8 cellular contexts compared by ENCODE assay signal in the genomic region with DNA sequence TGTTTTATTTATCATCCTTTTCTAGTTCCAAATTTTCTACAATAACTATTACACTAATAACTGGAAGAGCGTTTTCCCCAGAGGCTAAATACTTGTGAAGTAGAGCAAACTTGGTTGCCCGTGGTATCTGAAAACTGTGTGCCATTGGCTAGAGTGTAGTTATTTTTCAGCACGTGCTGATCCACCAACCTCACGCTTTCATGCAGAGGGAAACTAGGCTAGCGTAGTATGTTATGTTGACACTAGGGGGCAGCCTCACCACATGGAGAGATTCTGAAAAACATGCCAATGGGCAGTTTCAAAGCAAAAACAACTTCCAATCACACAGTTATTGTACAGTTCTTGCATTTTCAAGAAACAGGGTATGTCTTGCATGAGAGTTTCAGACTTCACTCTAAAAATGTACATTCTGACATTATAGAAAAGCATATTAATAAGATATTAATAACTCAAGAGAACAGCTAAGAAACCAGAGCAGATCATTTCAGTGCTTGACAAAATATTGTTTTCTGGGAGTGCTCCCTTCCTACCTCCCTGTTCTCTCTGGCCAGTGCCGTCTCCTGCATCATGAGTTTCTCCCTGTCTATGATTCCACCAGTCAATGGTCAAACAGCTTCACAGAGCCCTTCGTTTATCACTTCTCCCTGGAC. TPM values are rescaled to one million over a fixed set of nuclear protein-coding genes. Genes with fewer than 3 reads are reported as not detected.
A peak's percentile ranks its signal among the peaks of the same experiment; 100 is the strongest.
DNase-seq lines count a peak whose midpoint lies in the region; ATAC-seq and TF ChIP-seq lines count a peak whose summit lies in the region.

No MANE protein-coding gene starts in this region.

- H3K9me3 ChIP-seq in esophagus muscularis mucosa = no peaks in the 10 kb centered on the region

- intact Hi-C loops in esophagus muscularis mucosa (cut with DNase I) (loop anchor here (5.0 to 10.0 kb wide), 2 partner anchors 67 to 125 kb away; partner anchors contain the start of genes APPL1 and IL17RD), natural killer cell (cut with micrococcal nuclease) (no loop called here)

- H3K4me3 ChIP-seq in GM06990 (replicated peaks; ENCODE audit: low read depth, low read length) = no peak overlapping the region
- H3K4me3 ChIP-seq in HL-60 (replicated peaks; ENCODE audit: insufficient read depth, low read length) = no peak overlapping the region
- no peak overlapping the region for H3K4me3 ChIP-seq in esophagus muscularis mucosa

- no peak overlapping the region for H3K27ac ChIP-seq in HL-60 (replicated peaks)
- H3K27ac ChIP-seq in esophagus muscularis mucosa (replicated peaks in 1 of 4) = no peak overlapping the region

- no peak overlapping the region for H3K4me3 Mint-ChIP-seq in natural killer cell

- H3K27me3 ChIP-seq in GM06990 (replicated peaks; ENCODE audit: control insufficient read depth, insufficient read depth, low read length) (peaks cover 1% of the 10 kb centered on the region; the same call in 1 of the 2 replicates), HL-60 (ENCODE audit: insufficient read depth, poor library complexity, severe bottlenecking) (no peaks in the 10 kb centered on the region), esophagus muscularis mucosa (no peaks in the 10 kb centered on the region)

- DNase-seq in GM06990 (ENCODE audit: extremely low read depth, insufficient read length) (no peak), HL-60 (ENCODE audit: low read depth in 1 of 2, low spot score in 1 of 2) (peak; percentile 38 to 72), OCI-M1 (lab: John Stamatoyannopoulos, UW) (peak; percentile 85), esophagus muscularis mucosa (ENCODE audit: extremely low spot score) (no peak), natural killer cell (peak; percentile 31), superior temporal gyrus (ENCODE audit: extremely low spot score) (peak; percentile 96)
- peak; percentile 48 for DNase-seq in activated CD8-positive, alpha-beta memory T cell treated with anti-CD3 and anti-CD28 coated beads, Interleukin-2, amount 50 U/mL, for 4 hours

- H3K4me1 ChIP-seq in esophagus muscularis mucosa = peaks cover 0 to 5% (median 0%) of the 10 kb centered on the region in 4 donors

- no peaks in the 10 kb centered on the region for H3K36me3 ChIP-seq in GM06990 (ENCODE audit: control insufficient read depth, insufficient read depth, low read length)
- peaks cover 0 to 34% (median 20%) of the 10 kb centered on the region in 4 donors for H3K36me3 ChIP-seq in esophagus muscularis mucosa

- no peak overlapping the region for H3K27ac Mint-ChIP-seq in natural killer cell

- TF ChIP-seq POLR2A in esophagus muscularis mucosa (IDR thresholded peaks at IDR 0.05; ENCODE audit: low read depth) (no peak), GM18505 (IDR thresholded peaks at IDR 0.05; ENCODE audit: borderline replicate concordance, extremely low read depth, insufficient read depth, insufficient read length) (no peak)

- H3K36me3 Mint-ChIP-seq in natural killer cell = no peaks in the 10 kb centered on the region

- H3K9me3 Mint-ChIP-seq in natural killer cell = no peaks in the 10 kb centered on the region

- no peaks in the 10 kb centered on the region for H3K4me1 Mint-ChIP-seq in natural killer cell

- TF ChIP-seq EP300 in esophagus muscularis mucosa (IDR thresholded peaks at IDR 0.05) = no peak

- TF ChIP-seq CTCF in GM06990 (IDR thresholded peaks at IDR 0.05; ENCODE audit: insufficient read depth, low read length, poor library complexity, severe bottlenecking) = peak; percentile 86
- peak; percentile 87 for TF ChIP-seq CTCF in HL-60 (IDR thresholded peaks at IDR 0.05; ENCODE audit: insufficient read depth, low read length)
- TF ChIP-seq CTCF in esophagus muscularis mucosa (IDR thresholded peaks at IDR 0.05) = peak in 2 of 3 experiments; percentile 85 to 86
- TF ChIP-seq CTCF in natural killer cell (IDR thresholded peaks at IDR 0.05) = peak; percentile 86

- H3K27me3 Mint-ChIP-seq in natural killer cell (ENCODE audit: low read depth in 2 of 2) = peaks cover 0 to 4% of the 10 kb centered on the region in 2 donors

- ATAC-seq in natural killer cell (peak; percentile 78 to 95 (median 83)), GM18505 (IDR thresholded peaks at IDR 0.05; ENCODE audit: unreplicated experiment) (no peak)

- WGBS in esophagus muscularis mucosa = 12% methylated on average over 7 of the region's 7 CpGs

RNA-seq across cellular contexts. Expression of gene SPATA12, which starts 39.7 kb away (rescaled TPM):
- total RNA-seq in esophagus muscularis mucosa = under 1 TPM in 1 of 4 donors, not detected in 3; 0.13 TPM
- total RNA-seq in natural killer cell = not detected

Comparison
In these comparisons a context has a peak if more than half of its experiments do, and no peak if none do; other contexts are left out.
1. DNase-seq: peak in HL-60 (2 of 2), OCI-M1 (single experiment), activated CD8-positive, alpha-beta memory T cell treated with anti-CD3 and anti-CD28 coated beads, Interleukin-2, amount 50 U/mL, for 4 hours (single experiment), natural killer cell (single experiment) and superior temporal gyrus (single experiment); none in GM06990 (single experiment) and esophagus muscularis mucosa (single experiment).
2. Peak in every context shown above with its lines, with median percentiles within 50 percentile points of each other: CTCF ChIP-seq.